ENCODE assay signal across 8 cellular contexts in the genomic region with DNA sequence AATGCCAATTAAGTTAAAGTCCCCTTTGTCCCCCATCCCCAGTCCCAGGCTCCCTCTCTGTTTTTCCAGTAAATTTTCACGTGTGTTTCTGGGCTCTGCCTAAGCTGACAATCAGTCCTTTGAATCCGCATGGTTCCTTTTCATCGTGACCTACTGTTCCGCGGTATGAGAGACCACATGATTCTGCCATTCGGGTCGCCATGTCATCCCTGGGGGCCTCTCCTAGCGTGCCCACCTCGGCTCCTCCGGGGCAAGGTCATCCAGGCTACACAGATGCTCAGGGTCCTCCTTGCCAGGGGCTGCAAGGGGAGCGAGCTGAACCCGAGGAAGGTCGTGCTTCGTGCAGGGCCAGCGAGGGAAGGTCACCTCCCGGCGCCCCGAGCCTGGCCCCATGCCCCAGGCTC.
DNase-seq lines count a peak whose midpoint lies in the region; ATAC-seq and TF ChIP-seq lines count a peak whose summit lies in the region.

No MANE protein-coding gene starts in this region.

- POLR2A ChIA-PET in activated CD4-positive, alpha-beta T cell treated with anti-CD3 and anti-CD28 coated beads for 36 hours (lab: Charles Lee), result no interaction called here

- peak; percentile 14 for ATAC-seq in activated CD4-positive, alpha-beta T cell treated with anti-CD3 and anti-CD28 coated beads for 36 hours
- ATAC-seq in HG02610 (IDR thresholded peaks at IDR 0.05; ENCODE audit: unreplicated experiment), result peak; percentile 11
- ATAC-seq in HG02588 (IDR thresholded peaks at IDR 0.05; ENCODE audit: unreplicated experiment), result no peak

- no peaks in the 10 kb centered on the region for H3K36me3 ChIP-seq in SK-N-MC (ENCODE audit: insufficient read depth, low read length)

- intact Hi-C loops in activated CD4-positive, alpha-beta T cell treated with anti-CD3 and anti-CD28 coated beads for 36 hours (cut with DNase I, micrococcal nuclease), result loop anchor here in 1 of 2 experiments (1.0 to 5.0 kb wide), 5 partner anchors 40 to 458 kb away; a partner anchor contains a TSS

- H3K27ac ChIP-seq in SK-N-MC, result no peak overlapping the region

- CTCF ChIA-PET in activated CD4-positive, alpha-beta T cell treated with anti-CD3 and anti-CD28 coated beads for 36 hours (lab: Charles Lee), result interaction anchor here (0.6 kb wide), 1 partner anchor 47 kb away, joined by 4 read pairs; no protein-coding TSS in a partner anchor

- DNase-seq in activated CD4-positive, alpha-beta T cell treated with anti-CD3 and anti-CD28 coated beads for 36 hours, result no peak
- no peak for DNase-seq in activated CD4-positive, alpha-beta T cell treated with anti-CD3 and anti-CD28 coated beads for 48 hours
- DNase-seq in SK-N-MC (ENCODE audit: low read depth, low spot score) (no peak), epithelial cell of proximal tubule (ENCODE audit: low read depth) (no peak), neural crest cell (ENCODE audit: low read depth, low spot score) (no peak), dedifferentiated amniotic fluid mesenchymal stem cell (ENCODE audit: extremely low spot score) (no peak)

- peak overlapping the region; percentile 88 for H3K4me3 Mint-ChIP-seq in activated CD4-positive, alpha-beta T cell treated with anti-CD3 and anti-CD28 coated beads for 36 hours
- H3K4me3 Mint-ChIP-seq in neural crest cell, result peak overlapping the region; percentile 79

- H3K4me1 Mint-ChIP-seq in activated CD4-positive, alpha-beta T cell treated with anti-CD3 and anti-CD28 coated beads for 36 hours, result peaks cover 17% of the 10 kb centered on the region
- peaks cover 14% of the 10 kb centered on the region for H3K4me1 Mint-ChIP-seq in neural crest cell

- peak overlapping the region; percentile 80 for H3K27ac Mint-ChIP-seq in activated CD4-positive, alpha-beta T cell treated with anti-CD3 and anti-CD28 coated beads for 36 hours
- H3K27ac Mint-ChIP-seq in neural crest cell (ENCODE audit: unreplicated experiment), result peak overlapping the region; percentile 72

- H3K27me3 Mint-ChIP-seq in activated CD4-positive, alpha-beta T cell treated with anti-CD3 and anti-CD28 coated beads for 36 hours, result no peaks in the 10 kb centered on the region
- H3K27me3 Mint-ChIP-seq in neural crest cell (ENCODE audit: low read depth), result peaks cover 37% of the 10 kb centered on the region

- no peak for TF ChIP-seq CTCF in epithelial cell of proximal tubule (conservative IDR thresholded peaks at IDR 0.05; ENCODE audit: low read depth, low read length)
- TF ChIP-seq CTCF in neural crest cell (conservative IDR thresholded peaks at IDR 0.05), result no peak

- peak overlapping the region; percentile 98 for H3K4me3 ChIP-seq in SK-N-MC
- peak overlapping the region; percentile 93 for H3K4me3 ChIP-seq in epithelial cell of proximal tubule (ENCODE audit: low read depth, low read length)

- no peaks in the 10 kb centered on the region for H3K9me3 ChIP-seq in SK-N-MC (ENCODE audit: low read depth, low read length)

- H3K36me3 Mint-ChIP-seq in activated CD4-positive, alpha-beta T cell treated with anti-CD3 and anti-CD28 coated beads for 36 hours (ENCODE audit: low read depth), result peaks cover 1% of the 10 kb centered on the region
- no peaks in the 10 kb centered on the region for H3K36me3 Mint-ChIP-seq in neural crest cell (ENCODE audit: low read depth)

- H3K9ac ChIP-seq in SK-N-MC (ENCODE audit: insufficient read length), result peak overlapping the region; percentile 79

- no peaks in the 10 kb centered on the region for H3K9me3 Mint-ChIP-seq in activated CD4-positive, alpha-beta T cell treated with anti-CD3 and anti-CD28 coated beads for 36 hours (ENCODE audit: low read depth)
- no peaks in the 10 kb centered on the region for H3K9me3 Mint-ChIP-seq in neural crest cell
